In genomic region chr20:63831696-63832686, GRCh38 we compare ENCODE assay signal across 8 cellular contexts. TPM values are rescaled to one million over a fixed set of nuclear protein-coding genes. Genes with fewer than 3 reads are reported as not detected.
DNase-seq lines count a peak whose midpoint lies in the region; ATAC-seq lines count a peak whose summit lies in the region.

No MANE protein-coding gene starts in this region.

- H3K27ac ChIP-seq in BLaER1 treated with 17β-estradiol and CSF1 and Interleukin-3, amounts not matched to agents 10 nM and 100 nM = peak overlapping the region in 1 of 11 experiments; percentile 19; a peak in 2 of 22 replicates
- H3K27ac ChIP-seq in mesodermal cell (ENCODE audit: low read depth, low read length, severe bottlenecking) = peak overlapping the region; percentile 16

- H3K27me3 Mint-ChIP-seq in dendritic cell treated with granulocyte-macrophage colony-stimulating factor and Interleukin-4, amounts not matched to agents 40 ng/mL and 50 ng/mL, for 4 days = peaks cover 61% of the 10 kb centered on the region

- ATAC-seq in HG03432 (IDR thresholded peaks at IDR 0.05; ENCODE audit: unreplicated experiment) (peak; percentile 3), GM18517 (IDR thresholded peaks at IDR 0.05; ENCODE audit: unreplicated experiment) (no peak)

- H3K36me3 Mint-ChIP-seq in dendritic cell treated with granulocyte-macrophage colony-stimulating factor and Interleukin-4, amounts not matched to agents 40 ng/mL and 50 ng/mL, for 4 days (ENCODE audit: low read depth) = peaks cover 17% of the 10 kb centered on the region

- peaks cover 0 to 3% (median 2%) of the 10 kb centered on the region in 11 experiments; a peak in 7 of 22 replicates for H3K9me3 ChIP-seq in BLaER1 treated with 17β-estradiol and CSF1 and Interleukin-3, amounts not matched to agents 10 nM and 100 nM (replicated peaks in 1 of 11)
- no peaks in the 10 kb centered on the region for H3K9me3 ChIP-seq in mesodermal cell (ENCODE audit: control insufficient read depth, low read length)

- no peaks in the 10 kb centered on the region for H3K36me3 ChIP-seq in BLaER1 treated with 17β-estradiol and CSF1 and Interleukin-3, amounts not matched to agents 10 nM and 100 nM
- H3K36me3 ChIP-seq in mesodermal cell (ENCODE audit: control insufficient read depth, insufficient read depth, low read length) = no peaks in the 10 kb centered on the region

- H3K4me2 ChIP-seq in BLaER1 treated with 17β-estradiol and CSF1 and Interleukin-3, amounts not matched to agents 10 nM and 100 nM = peak overlapping the region; percentile 91 to 97 (median 95)

- WGBS in mesodermal cell (ENCODE audit: insufficient coverage in 2 of 2), 2 experiments = 11 to 12% methylated on average over 102 to 111 of the region's 124 CpGs

- H3K4me1 Mint-ChIP-seq in dendritic cell treated with granulocyte-macrophage colony-stimulating factor and Interleukin-4, amounts not matched to agents 40 ng/mL and 50 ng/mL, for 4 days (ENCODE audit: low read depth) = peaks cover 60% of the 10 kb centered on the region

- peaks cover 0 to 52% (median 33%) of the 10 kb centered on the region in 11 experiments; a peak in 19 of 22 replicates for H4K20me1 ChIP-seq in BLaER1 treated with 17β-estradiol and CSF1 and Interleukin-3, amounts not matched to agents 10 nM and 100 nM

- H3K27ac Mint-ChIP-seq in dendritic cell treated with granulocyte-macrophage colony-stimulating factor and Interleukin-4, amounts not matched to agents 40 ng/mL and 50 ng/mL, for 4 days = no peak overlapping the region

- H3K9ac ChIP-seq in BLaER1 treated with 17β-estradiol and CSF1 and Interleukin-3, amounts not matched to agents 10 nM and 100 nM = peak overlapping the region in 9 of 11 experiments; percentile 35 to 70 (median 49); a peak in 10 of 22 replicates

- H3K4me3 Mint-ChIP-seq in dendritic cell treated with granulocyte-macrophage colony-stimulating factor and Interleukin-4, amounts not matched to agents 40 ng/mL and 50 ng/mL, for 4 days = peak overlapping the region; percentile 68

- peaks cover 47 to 69% (median 58%) of the 10 kb centered on the region in 10 experiments for H3K4me1 ChIP-seq in BLaER1 treated with 17β-estradiol and CSF1 and Interleukin-3, amounts not matched to agents 10 nM and 100 nM
- H3K4me1 ChIP-seq in mesodermal cell (ENCODE audit: control insufficient read depth, insufficient read depth, low read length, poor library complexity, severe bottlenecking) = peaks cover 44% of the 10 kb centered on the region

- H3K9me3 Mint-ChIP-seq in dendritic cell treated with granulocyte-macrophage colony-stimulating factor and Interleukin-4, amounts not matched to agents 40 ng/mL and 50 ng/mL, for 4 days = no peaks in the 10 kb centered on the region

- H3K27me3 ChIP-seq in BLaER1 treated with 17β-estradiol and CSF1 and Interleukin-3, amounts not matched to agents 10 nM and 100 nM = peaks cover 57 to 81% (median 78%) of the 10 kb centered on the region in 11 experiments

- DNase-seq in NCI-H510A (lab: John Stamatoyannopoulos, UW) = no peak
- DNase-seq in DMS79 (lab: John Stamatoyannopoulos, UW) = no peak
- DNase-seq in NCI-H1048 (lab: John Stamatoyannopoulos, UW) = no peak

- intact Hi-C loops in dendritic cell treated with granulocyte-macrophage colony-stimulating factor and Interleukin-4, amounts not matched to agents 40 ng/mL and 50 ng/mL, for 4 days (cut with micrococcal nuclease) = no loop called here

- peak overlapping the region; percentile 58 to 83 (median 68) for H3K4me3 ChIP-seq in BLaER1 treated with 17β-estradiol and CSF1 and Interleukin-3, amounts not matched to agents 10 nM and 100 nM
- H3K4me3 ChIP-seq in mesodermal cell (ENCODE audit: extremely low read depth, insufficient read depth, low read length, poor library complexity, severe bottlenecking) = peak overlapping the region; percentile 53

RNA-seq across cellular contexts. Expression of gene ZBTB46, which starts 0.9 kb away (rescaled TPM):
- polyA plus RNA-seq in mesodermal cell (2013, experiment 1 of 2) = 18.5 TPM
- 15.9 TPM for polyA plus RNA-seq in mesodermal cell (2013, experiment 2 of 2)

RNA-seq across cellular contexts. Expression of gene ABHD16B, which starts 29.3 kb away (rescaled TPM):
- polyA plus RNA-seq in mesodermal cell (2013, experiment 1 of 2) = not detected
- not detected for polyA plus RNA-seq in mesodermal cell (2013, experiment 2 of 2)

RNA-seq across cellular contexts. Expression of gene TPD52L2, which starts 33.1 kb away (rescaled TPM):
- 103 TPM for polyA plus RNA-seq in mesodermal cell (2013, experiment 1 of 2)
- 100 TPM for polyA plus RNA-seq in mesodermal cell (2013, experiment 2 of 2)
